In genomic region chr18:33277431-33277830, GRCh38 we compare ENCODE assay signal across 22 cellular contexts.
A peak's percentile ranks its signal among the peaks of the same experiment; 100 is the strongest.
DNase-seq lines count a peak whose midpoint lies in the region; ATAC-seq, FAIRE-seq and TF ChIP-seq lines count a peak whose summit lies in the region.
"Had no signal": no experiment of that assay in that cellular context is flagged by ENCODE, and none has a peak within 500 bp of the region (broad histone marks: within the 10 kb centered on the region; RNA-seq: fewer than 3 reads in every experiment).

No MANE protein-coding gene starts in this region.

- no peaks in the 10 kb centered on the region for H3K9me3 ChIP-seq in WERI-Rb-1 (ENCODE audit: severe bottlenecking)
- no peaks in the 10 kb centered on the region for H3K9me3 ChIP-seq in neuronal stem cell (replicated peaks in 1 of 2; ENCODE audit: control insufficient read depth in 2 of 2, insufficient read depth in 1 of 2, low read depth in 1 of 2, low read length in 2 of 2)

- no peak overlapping the region for H2BK12ac ChIP-seq in neuronal stem cell (ENCODE audit: low read length)

- H2AK5ac ChIP-seq in neuronal stem cell (ENCODE audit: low read depth, low read length), result no peak overlapping the region

- H3K36me3 ChIP-seq in WERI-Rb-1 (no peaks in the 10 kb centered on the region), neuronal stem cell (replicated peaks in 1 of 2; ENCODE audit: control insufficient read depth in 2 of 2, insufficient read depth in 2 of 2, low read length in 2 of 2) (no peaks in the 10 kb centered on the region)

- peak; percentile 99 for FAIRE-seq in D721Med (lab: Jason Lieb, UNC)
- FAIRE-seq: GM12878, GM18507, H1 had no signal

- no peak overlapping the region for H3K14ac ChIP-seq in neuronal stem cell (ENCODE audit: low read length)

- no peak overlapping the region for H3K4ac ChIP-seq in neuronal stem cell (ENCODE audit: low read length)

- no peak overlapping the region for H2BK15ac ChIP-seq in neuronal stem cell (ENCODE audit: low read length)

- H3K27me3 ChIP-seq in WERI-Rb-1 (ENCODE audit: insufficient read depth, low read depth, severe bottlenecking), result no peaks in the 10 kb centered on the region
- no peaks in the 10 kb centered on the region for H3K27me3 ChIP-seq in neuronal stem cell (ENCODE audit: control insufficient read depth in 3 of 3, insufficient read depth in 3 of 3, low read depth in 1 of 3, low read length in 3 of 3)

- no peak overlapping the region for H3K23ac ChIP-seq in neuronal stem cell (ENCODE audit: low read depth, low read length, poor library complexity)

- no peak for ATAC-seq in GM19395 (IDR thresholded peaks at IDR 0.05; ENCODE audit: unreplicated experiment)
- ATAC-seq: GM12878 had no signal

- H3K27ac ChIP-seq in WERI-Rb-1 (no peak overlapping the region), neuronal stem cell (replicated peaks; ENCODE audit: low read length) (no peak overlapping the region)
- H3K27ac ChIP-seq: C4-2B, HL-60, KMS-11 had no signal

- H3K4me3 ChIP-seq in WERI-Rb-1 (ENCODE audit: low read depth, low read length) (no peak overlapping the region), neuronal stem cell (ENCODE audit: low read length in 2 of 2) (no peak overlapping the region)
- H3K4me3 ChIP-seq: GM12878 had no signal

- TF ChIP-seq CTCF in D721Med (IDR thresholded peaks at IDR 0.05; ENCODE audit: insufficient read depth, missing control alignments), result no peak
- no peak for TF ChIP-seq CTCF in WERI-Rb-1 (IDR thresholded peaks at IDR 0.05; ENCODE audit: low read depth, low read length)

- no peaks in the 10 kb centered on the region for H3K4me1 ChIP-seq in neuronal stem cell (ENCODE audit: control insufficient read depth in 2 of 2, insufficient read depth in 1 of 2, low read depth in 1 of 2, low read length in 2 of 2)

- no peak overlapping the region for H4K91ac ChIP-seq in neuronal stem cell (ENCODE audit: low read depth, low read length, poor library complexity)

- H3K18ac ChIP-seq in neuronal stem cell (ENCODE audit: low read length), result no peak overlapping the region

- H2AFZ ChIP-seq in neuronal stem cell (ENCODE audit: low read length), result peak overlapping the region; percentile 33

- H3K9ac ChIP-seq in neuronal stem cell (ENCODE audit: low read depth, low read length, poor library complexity), result no peak overlapping the region
- H3K9ac ChIP-seq: KMS-11 had no signal

- no peak overlapping the region for H2BK120ac ChIP-seq in neuronal stem cell (ENCODE audit: low read depth, low read length)

- DNase-seq in D721Med (ENCODE audit: insufficient read length, low spot score) (peak; percentile 15), NCI-H524 treated with DMSO at 0.1 percent for 48 hours (lab: John Stamatoyannopoulos, UW) (peak; percentile 56), WERI-Rb-1 (peak; percentile 50), neuronal stem cell (ENCODE audit: low spot score) (no peak), globus pallidus (ENCODE audit: low spot score) (no peak), NCI-H446 (lab: John Stamatoyannopoulos, UW) (no peak), AG08395 (ENCODE audit: low spot score) (no peak)
- DNase-seq: ACHN; AML-193; CD4-positive, alpha-beta T cell; DMS 273 treated with DMSO at 0.1 percent for 48 hours; DMS53; DND-41; EL; H9 had no signal

- no peak overlapping the region for H3K4me2 ChIP-seq in neuronal stem cell (ENCODE audit: insufficient read depth, low read length, poor library complexity, severe bottlenecking)
- H3K4me2 ChIP-seq: KMS-11 had no signal

- no peak overlapping the region for H4K8ac ChIP-seq in neuronal stem cell (ENCODE audit: low read depth, low read length)

- peaks cover 2% of the 10 kb centered on the region for H3K79me1 ChIP-seq in neuronal stem cell (ENCODE audit: low read depth, low read length)

- no peak overlapping the region for H2BK5ac ChIP-seq in neuronal stem cell (ENCODE audit: low read length)

Comparison
In these comparisons a context has a peak if more than half of its experiments do, and no peak if none do; other contexts are left out.
1. DNase-seq: peak in D721Med (single experiment), NCI-H524 treated with DMSO at 0.1 percent for 48 hours (single experiment) and WERI-Rb-1 (single experiment); none in neuronal stem cell (single experiment), globus pallidus (single experiment), NCI-H446 (0 of 2) and AG08395 (single experiment).